ENCODE assay signal across 13 cellular contexts in the genomic region with DNA sequence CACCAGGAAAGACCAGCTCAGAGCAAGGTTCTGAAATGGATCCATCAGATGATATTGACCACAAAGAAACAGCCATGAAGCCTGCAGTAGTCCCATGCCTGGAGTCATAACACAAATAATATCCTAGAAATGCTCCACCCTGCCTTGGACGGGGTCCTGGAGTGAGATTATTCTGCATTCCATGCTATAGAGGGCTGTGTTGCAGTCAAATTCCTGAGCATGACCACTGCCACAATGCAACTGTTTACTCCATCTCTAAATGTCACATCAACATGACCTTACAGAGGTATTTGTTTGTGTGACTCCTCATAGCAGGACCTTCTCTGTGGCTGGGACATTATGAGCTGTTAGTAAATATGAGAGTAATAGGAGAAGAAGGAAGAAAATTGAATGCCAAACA.
DNase-seq lines count a peak whose midpoint lies in the region; ATAC-seq and TF ChIP-seq lines count a peak whose summit lies in the region.
"Had no signal": no experiment of that assay in that cellular context is flagged by ENCODE, and none has a peak within 500 bp of the region (broad histone marks: within the 10 kb centered on the region; RNA-seq: fewer than 3 reads in every experiment).

No MANE protein-coding gene starts in this region.

- H3K4me1 ChIP-seq in effector memory CD4-positive, alpha-beta T cell (ENCODE audit: control insufficient read depth, insufficient read depth, low read length, poor library complexity, severe bottlenecking) = no peaks in the 10 kb centered on the region
- H3K4me1 ChIP-seq: BE2C, foreskin keratinocyte had no signal

- ATAC-seq in GM21737 (IDR thresholded peaks at IDR 0.05; ENCODE audit: unreplicated experiment) = no peak
- ATAC-seq: foreskin keratinocyte had no signal

- H3K36me3 ChIP-seq in effector memory CD4-positive, alpha-beta T cell (ENCODE audit: control insufficient read depth, insufficient read depth, low read length) = no peaks in the 10 kb centered on the region
- H3K36me3 ChIP-seq: BE2C had no signal

- H3K27me3 ChIP-seq in effector memory CD4-positive, alpha-beta T cell (replicated peaks; ENCODE audit: control insufficient read depth, insufficient read depth, low read length, poor library complexity, severe bottlenecking) = no peaks in the 10 kb centered on the region
- H3K27me3 ChIP-seq: foreskin keratinocyte had no signal

- TF ChIP-seq POLR2A in erythroblast (IDR thresholded peaks at IDR 0.05; ENCODE audit: low read length) = no peak

- H3K4me3 ChIP-seq in effector memory CD4-positive, alpha-beta T cell (ENCODE audit: insufficient read depth, low read depth, low read length, poor library complexity, severe bottlenecking) = no peak overlapping the region
- H3K4me3 ChIP-seq: SK-N-MC had no signal

- peak; percentile 68 for DNase-seq in AG08395 (ENCODE audit: low spot score)
- peak; percentile 58 for DNase-seq in HT1080 (ENCODE audit: low read depth)
- peak; percentile 79 for DNase-seq in astrocyte of the hippocampus (ENCODE audit: low read depth, low spot score)
- DNase-seq in kidney glomerular epithelial cell (lab: John Stamatoyannopoulos, UW) = peak; percentile 30
- DNase-seq in NCI-H1092 (lab: John Stamatoyannopoulos, UW) = no peak
- DNase-seq in erythroblast (lab: John Stamatoyannopoulos, UW) = no peak
- no peak for DNase-seq in effector memory CD4-positive, alpha-beta T cell
- DNase-seq: activated naive CD4-positive, alpha-beta T cell treated with Interleukin-2 at 50 U/mL for 16 hours; BE2C; foreskin keratinocyte; NCI-H146 had no signal

- H3K27ac ChIP-seq in effector memory CD4-positive, alpha-beta T cell (ENCODE audit: insufficient read depth, low read length, poor library complexity, severe bottlenecking) = no peak overlapping the region
- H3K27ac ChIP-seq: foreskin keratinocyte, SK-N-MC had no signal

- H3K9me3 ChIP-seq in effector memory CD4-positive, alpha-beta T cell (ENCODE audit: control insufficient read depth, low read length) = no peaks in the 10 kb centered on the region
- H3K9me3 ChIP-seq: BE2C had no signal

Comparison
In these comparisons a context has a peak if more than half of its experiments do, and no peak if none do; other contexts are left out.
1. DNase-seq: peak in AG08395 (single experiment), HT1080 (single experiment), astrocyte of the hippocampus (single experiment) and kidney glomerular epithelial cell (single experiment); none in NCI-H1092 (single experiment), erythroblast (0 of 2) and effector memory CD4-positive, alpha-beta T cell (0 of 3).